Comparison of ENCODE assay signal across 8 cellular contexts in the genomic region with DNA sequence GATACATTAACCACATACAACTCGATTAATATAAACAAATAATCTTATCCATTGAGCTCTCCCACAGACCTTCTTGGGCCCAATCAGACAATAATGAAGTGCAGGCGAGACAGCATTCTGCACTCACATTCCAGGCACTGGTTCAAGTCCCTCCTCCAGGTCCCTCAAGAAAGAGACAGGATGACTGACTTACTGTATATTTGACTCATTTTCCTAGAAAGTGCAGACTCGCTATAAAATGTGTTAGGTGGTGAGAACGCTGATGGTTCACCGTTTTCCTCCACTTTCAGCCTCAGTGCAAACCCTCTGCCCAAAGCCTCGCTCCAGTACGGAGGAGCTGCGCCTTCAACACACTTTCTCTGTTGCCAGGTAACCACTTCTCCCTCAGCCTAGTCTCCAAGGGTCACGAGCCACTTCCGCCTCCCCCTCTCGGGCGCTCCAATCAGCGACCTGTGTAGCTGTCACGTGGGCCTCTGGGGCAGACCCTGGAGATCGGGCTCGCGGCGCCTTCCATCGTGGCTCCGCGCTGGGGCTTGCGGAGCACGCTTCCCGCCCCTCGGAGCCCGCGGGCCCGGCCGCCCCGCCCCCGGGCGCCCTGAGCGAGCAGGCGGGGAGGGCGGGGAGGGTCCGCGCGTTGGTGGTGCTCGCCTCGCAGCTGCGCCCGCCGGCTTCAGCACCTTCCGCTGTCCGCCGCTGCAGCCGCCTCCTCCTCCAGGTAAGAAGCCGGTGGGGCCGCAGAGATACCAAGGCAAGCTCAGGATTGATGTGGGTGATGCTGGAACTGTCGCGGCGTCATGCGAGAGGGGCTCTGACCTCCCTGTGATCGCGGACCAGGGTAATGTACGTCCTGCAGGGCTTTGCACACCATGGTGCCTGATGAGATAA. TPM values are rescaled to one million over a fixed set of nuclear protein-coding genes. Genes with fewer than 3 reads are reported as not detected.
DNase-seq lines count a peak whose midpoint lies in the region; ATAC-seq and TF ChIP-seq lines count a peak whose summit lies in the region.

TSS of gene WDR17 (plus strand) at position 477 of the 885 bp plus-strand sequence. CDS start 45,740 bp downstream, outside the sequence.

- no peaks in the 10 kb centered on the region for H3K9me3 ChIP-seq in upper lobe of left lung

- intact Hi-C loops in left ventricle myocardium superior (cut with micrococcal nuclease) = no loop called here

- TF ChIP-seq EP300 in upper lobe of left lung (IDR thresholded peaks at IDR 0.05) = no peak

- TF ChIP-seq CTCF in GM12875 (IDR thresholded peaks at IDR 0.05; ENCODE audit: borderline replicate concordance, insufficient read depth, low read depth, low read length) (no peak), progenitor cell of endocrine pancreas (IDR thresholded peaks at IDR 0.05; ENCODE audit: unreplicated experiment) (no peak), upper lobe of left lung (IDR thresholded peaks at IDR 0.05) (no peak)

- H3K27ac Mint-ChIP-seq in progenitor cell of endocrine pancreas = peak within 1 kb of the TSS; percentile 71

- H3K4me1 ChIP-seq in upper lobe of left lung = peaks cover 0 to 13% (median 0%) of the 10 kb centered on the region in 4 donors

- no peak within 1 kb of the TSS for H3K27ac ChIP-seq in upper lobe of left lung

- 3 to 11% methylated on average over 11 to 27 of the region's 56 CpGs for WGBS in upper lobe of left lung, 2 donors

- peak; percentile 100 for ATAC-seq in HG02763 (IDR thresholded peaks at IDR 0.05; ENCODE audit: unreplicated experiment)
- peak; percentile 100 for ATAC-seq in left ventricle myocardium superior
- peak; percentile 97 to 99 for ATAC-seq in upper lobe of left lung (ENCODE audit: low FRiP score in 2 of 2)

- peak within 1 kb of the TSS; percentile 91 for H3K4me3 Mint-ChIP-seq in progenitor cell of endocrine pancreas (ENCODE audit: low read depth)

- H3K27me3 Mint-ChIP-seq in progenitor cell of endocrine pancreas = no peaks in the 10 kb centered on the region

- H3K9me3 Mint-ChIP-seq in progenitor cell of endocrine pancreas (ENCODE audit: low read depth) = no peaks in the 10 kb centered on the region

- H3K36me3 Mint-ChIP-seq in progenitor cell of endocrine pancreas (ENCODE audit: insufficient read depth) = no peaks in the 10 kb centered on the region

- H3K27me3 ChIP-seq in upper lobe of left lung = no peaks in the 10 kb centered on the region

- DNase-seq in NCI-H146 treated with DMSO at 0.1 percent for 48 hours (lab: John Stamatoyannopoulos, UW; ENCODE audit: unreplicated experiment) (peak; percentile 74), T-helper 1 cell (peak; percentile 8 to 58 (median 31)), amniotic epithelial cell (ENCODE audit: low read depth) (peak; percentile 81), left ventricle myocardium superior (peak; percentile 89), progenitor cell of endocrine pancreas (ENCODE audit: low spot score, unreplicated experiment) (peak; percentile 90), upper lobe of left lung (peak; percentile 93 to 95)

- peaks cover 8% of the 10 kb centered on the region for H3K4me1 Mint-ChIP-seq in progenitor cell of endocrine pancreas (ENCODE audit: low read depth)

- H3K4me3 ChIP-seq in GM12875 (ENCODE audit: low read depth, low read length) = peak within 1 kb of the TSS; percentile 76
- H3K4me3 ChIP-seq in upper lobe of left lung = peak within 1 kb of the TSS; percentile 3 to 66 (median 56)

- H3K36me3 ChIP-seq in upper lobe of left lung = no peaks in the 10 kb centered on the region

- peak in 1 of 4 donors; percentile 30 for TF ChIP-seq POLR2A in upper lobe of left lung (IDR thresholded peaks at IDR 0.05)

RNA-seq across cellular contexts. Expression of gene WDR17, which starts in this region (rescaled TPM):
- total RNA-seq in left ventricle myocardium superior (0.25 TPM), progenitor cell of endocrine pancreas (5.1 and 5.2 TPM in 2 replicates), upper lobe of left lung (1 to 10 TPM; 2.8 to 8.5 (median 3.5) TPM)

Comparison
In these comparisons a context has a peak if more than half of its experiments do, and no peak if none do; other contexts are left out.
1. Peak in DNase-seq and ATAC-seq in left ventricle myocardium superior; RNA of the gene not detected or under 1 TPM.
2. DNase-seq: peak in every context shown above with its lines; median percentile 94 in upper lobe of left lung; 90 in progenitor cell of endocrine pancreas; 89 in left ventricle myocardium superior; 81 in amniotic epithelial cell; 74 in NCI-H146 treated with DMSO at 0.1 percent for 48 hours; 31 in T-helper 1 cell.